In the genomic region with DNA sequence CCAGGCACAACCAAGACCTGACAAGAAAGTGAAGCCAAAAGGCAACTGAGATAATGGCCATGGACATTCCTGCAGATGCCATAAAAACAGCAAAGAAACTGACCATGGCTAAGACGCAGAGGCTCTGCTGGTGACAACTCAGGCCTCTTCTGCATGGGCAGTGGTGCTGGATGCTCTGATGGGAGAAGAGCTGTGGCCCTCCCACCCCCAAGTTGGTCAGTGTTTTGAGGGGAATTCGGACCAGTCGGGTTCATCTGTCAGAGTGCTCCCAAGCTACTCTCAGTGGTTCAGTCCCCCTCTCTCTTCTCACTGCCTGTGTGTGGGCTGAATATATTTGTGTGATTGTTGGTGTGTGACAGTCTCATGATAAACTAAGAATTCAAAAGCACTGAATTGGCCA, we compare ENCODE assay signal across 32 cellular contexts.
"Had no signal": no experiment of that assay in that cellular context is flagged by ENCODE, and none has a peak within 500 bp of the region (broad histone marks: within the 10 kb centered on the region; RNA-seq: fewer than 3 reads in every experiment).

No MANE protein-coding gene starts in this region.

- H3K4me3 Mint-ChIP-seq: activated CD4-positive, alpha-beta memory T cell treated with anti-CD3 and anti-CD28 coated beads for 36 hours; activated CD4-positive, alpha-beta T cell treated with anti-CD3 and anti-CD28 coated beads for 36 hours; activated CD4-positive, alpha-beta T cell treated with anti-CD3 and anti-CD28 coated beads, Interleukin-2, amount 10 ng/mL, durations not matched to agents 24 days and 14 days; activated CD8-positive, alpha-beta T cell treated with anti-CD3 and anti-CD28 coated beads, Interleukin-2, amount 10 ng/mL, durations not matched to agents 7 days and 5 days; activated naive CD8-positive, alpha-beta T cell; activated T-cell treated with anti-CD3 and anti-CD28 coated beads, Interleukin-2, amount 50 U/mL, for 4 hours; activated T-helper 17 cell treated with anti-CD3 and anti-CD28 coated beads, Interleukin-2, amount 50 U/mL, for 72 hours; central memory CD8-positive, alpha-beta T cell; T-helper 17 cell; T-helper 2 cell treated with Interferon-gamma antibody and Interleukin-4, amounts not matched to agents 5 μg/mL and 100 μg/mL, for 36 hours had no signal

- H3K4me3 ChIP-seq: esophagus squamous epithelium, gastroesophageal sphincter had no signal

- H3K4me1 Mint-ChIP-seq: activated CD4-positive, alpha-beta T cell treated with anti-CD3 and anti-CD28 coated beads for 36 hours; activated CD4-positive, alpha-beta T cell treated with anti-CD3 and anti-CD28 coated beads, Interleukin-2, amount 10 ng/mL, durations not matched to agents 24 days and 14 days; activated T-helper 17 cell treated with anti-CD3 and anti-CD28 coated beads, Interleukin-2, amount 50 U/mL, for 72 hours; central memory CD8-positive, alpha-beta T cell; T-helper 17 cell had no signal

- H3K36me3 Mint-ChIP-seq: activated CD4-positive, alpha-beta memory T cell treated with anti-CD3 and anti-CD28 coated beads for 36 hours; activated naive CD8-positive, alpha-beta T cell had no signal

- H3K27ac ChIP-seq: brain microvascular endothelial cell, epithelial cell of prostate, esophagus squamous epithelium, gastroesophageal sphincter had no signal

- H3K9me3 Mint-ChIP-seq: activated CD4-positive, alpha-beta memory T cell treated with anti-CD3 and anti-CD28 coated beads for 36 hours; activated CD4-positive, alpha-beta T cell treated with anti-CD3 and anti-CD28 coated beads, Interleukin-2, amount 10 ng/mL, durations not matched to agents 24 days and 14 days; activated T-cell treated with anti-CD3 and anti-CD28 coated beads, Interleukin-2, amount 50 U/mL, for 4 hours; activated T-helper 17 cell treated with anti-CD3 and anti-CD28 coated beads, Interleukin-2, amount 50 U/mL, for 72 hours; central memory CD8-positive, alpha-beta T cell; T-helper 2 cell treated with Interferon-gamma antibody and Interleukin-4, amounts not matched to agents 5 μg/mL and 100 μg/mL, for 36 hours had no signal

- H3K9me3 ChIP-seq: esophagus squamous epithelium had no signal

- H3K27ac Mint-ChIP-seq: activated CD4-positive, alpha-beta memory T cell treated with anti-CD3 and anti-CD28 coated beads for 36 hours; activated CD4-positive, alpha-beta T cell treated with anti-CD3 and anti-CD28 coated beads for 36 hours; activated CD4-positive, alpha-beta T cell treated with anti-CD3 and anti-CD28 coated beads, Interleukin-2, amount 10 ng/mL, durations not matched to agents 24 days and 14 days; activated CD8-positive, alpha-beta T cell treated with anti-CD3 and anti-CD28 coated beads, Interleukin-2, amount 10 ng/mL, durations not matched to agents 7 days and 5 days; activated naive CD8-positive, alpha-beta T cell; activated T-helper 17 cell treated with anti-CD3 and anti-CD28 coated beads, Interleukin-2, amount 50 U/mL, for 72 hours; T-helper 17 cell; T-helper 2 cell treated with Interferon-gamma antibody and Interleukin-4, amounts not matched to agents 5 μg/mL and 100 μg/mL, for 36 hours had no signal

- H3K27me3 ChIP-seq: gastroesophageal sphincter had no signal

- FAIRE-seq: astrocyte, bronchial epithelial cell, colon, endometrium, endothelial cell of umbilical vein had no signal

- H3K36me3 ChIP-seq: brain microvascular endothelial cell, esophagus squamous epithelium, gastroesophageal sphincter had no signal

- DNase-seq: activated CD4-positive, alpha-beta memory T cell treated with anti-CD3 and anti-CD28 coated beads for 36 hours; activated CD4-positive, alpha-beta T cell treated with anti-CD3 and anti-CD28 coated beads for 36 hours; activated CD4-positive, alpha-beta T cell treated with anti-CD3 and anti-CD28 coated beads, Interleukin-2, amount 10 ng/mL, durations not matched to agents 24 days and 14 days; activated CD4-positive, CD25-positive, alpha-beta regulatory T cell; activated CD4-positive, CD25-positive, alpha-beta regulatory T cell treated with anti-CD3 and anti-CD28 coated beads, Interleukin-2, amount 50 U/mL, for 72 hours; activated CD8-positive, alpha-beta T cell treated with anti-CD3 and anti-CD28 coated beads, Interleukin-2, amount 10 ng/mL, durations not matched to agents 7 days and 5 days; activated effector memory CD4-positive, alpha-beta T cell treated with Interleukin-2 at 50 U/mL for 16 hours; activated gamma-delta T cell treated with Interleukin-2 at 50 U/mL for 16 hours; activated naive CD4-positive, alpha-beta T cell treated with anti-CD3 and anti-CD28 coated beads, Interleukin-2, amount 50 U/mL, for 16 hours; activated naive CD4-positive, alpha-beta T cell treated with Interleukin-2 at 50 U/mL for 16 hours; activated T-cell treated with anti-CD3 and anti-CD28 coated beads, Interleukin-2, amount 50 U/mL, for 4 hours; amniotic stem cell; anterior cingulate cortex; brain microvascular endothelial cell; effector CD8-positive, alpha-beta T cell; esophagus squamous epithelium; foreskin melanocyte; head of caudate nucleus; T-helper 1 cell; T-helper 17 cell; T1000 had no signal
